Comparison of ENCODE assay signal across 1 cellular context in genomic region chr4:39046243-39046642, GRCh38.
TF ChIP-seq lines count a peak whose summit lies in the region.

No MANE protein-coding gene starts in this region.

TF ChIP-seq in K562, 482 proteins besides CTCF, POLR2A, EP300 and RAD21 (continued from another document and continues in another):
- TF ChIP-seq ZMIZ1 (IDR thresholded peaks at IDR 0.05; ENCODE audit: low read depth in 2 of 2, low read length in 2 of 2) (no peak), SP1 (CRISPR knock-in tag; IDR thresholded peaks at IDR 0.05) (no peak), NONO (IDR thresholded peaks at IDR 0.05; ENCODE audit: low read depth in 2 of 2, low read length in 1 of 2) (no peak), LCOR (CRISPR knock-in tag; IDR thresholded peaks at IDR 0.05) (no peak), NCOA6 (IDR thresholded peaks at IDR 0.05) (no peak), PRPF4 (IDR thresholded peaks at IDR 0.05; ENCODE audit: insufficient read depth, low read depth, low read length, poor library complexity, severe bottlenecking) (no peak), CBX8 (IDR thresholded peaks at IDR 0.05; ENCODE audit: borderline replicate concordance, extremely low read depth, low read depth, low read length, poor library complexity, severe bottlenecking) (no peak), ZNF134 (CRISPR knock-in tag; conservative IDR thresholded peaks at IDR 0.05) (no peak), CEBPG (CRISPR knock-in tag; IDR thresholded peaks at IDR 0.05) (no peak), CEBPG (tag; conservative IDR thresholded peaks at IDR 0.05 in 1 of 2, IDR thresholded peaks at IDR 0.05 in 1 of 2) (no peak), NFIX (CRISPR knock-in tag; IDR thresholded peaks at IDR 0.05; ENCODE audit: low read depth) (no peak), OTX1 (CRISPR knock-in tag; IDR thresholded peaks at IDR 0.05) (no peak), ZBTB40 (IDR thresholded peaks at IDR 0.05) (no peak), ZBTB40 (CRISPR knock-in tag; IDR thresholded peaks at IDR 0.05) (no peak), POLR2AphosphoS2 (IDR thresholded peaks at IDR 0.05; ENCODE audit: low read length) (no peak), ZNF133 (CRISPR knock-in tag; IDR thresholded peaks at IDR 0.05) (no peak), EZH2 (IDR thresholded peaks at IDR 0.05; ENCODE audit: borderline replicate concordance, low read depth, low read length) (no peak), RFX1 (IDR thresholded peaks at IDR 0.05) (no peak), ZSCAN29 (IDR thresholded peaks at IDR 0.05) (no peak), NEUROD1 (IDR thresholded peaks at IDR 0.05; ENCODE audit: borderline replicate concordance, low read depth, low read length, partially characterized antibody) (no peak), ZNF12 (CRISPR knock-in tag; IDR thresholded peaks at IDR 0.05) (no peak), SMARCE1 (IDR thresholded peaks at IDR 0.05) (peak; percentile 74), ZNF655 (CRISPR knock-in tag; IDR thresholded peaks at IDR 0.05) (no peak), FOSL1 (tag; conservative IDR thresholded peaks at IDR 0.05) (peak; percentile 90), ZNF583 (CRISPR knock-in tag; IDR thresholded peaks at IDR 0.05) (no peak), PTTG1 (tag; IDR thresholded peaks at IDR 0.05; ENCODE audit: low read depth) (no peak), HDAC3 (IDR thresholded peaks at IDR 0.05; ENCODE audit: borderline replicate concordance, partially characterized antibody) (no peak), SUPT5H (IDR thresholded peaks at IDR 0.05) (no peak), E2F6 (IDR thresholded peaks at IDR 0.05; ENCODE audit: borderline replicate concordance in 1 of 2, extremely low read depth in 1 of 2, insufficient read depth in 1 of 2, insufficient read length in 1 of 2, low read depth in 1 of 2, low read length in 1 of 2, poor library complexity in 1 of 2, severe bottlenecking in 1 of 2) (no peak), TEAD2 (tag; IDR thresholded peaks at IDR 0.05) (no peak), BCL6 (CRISPR knock-in tag; IDR thresholded peaks at IDR 0.05) (no peak), RBM39 (optimal IDR thresholded peaks at IDR 0.05; ENCODE audit: low read depth, low read length) (no peak), ELF2 (CRISPR knock-in tag; IDR thresholded peaks at IDR 0.05) (no peak), ZNF146 (CRISPR knock-in tag; IDR thresholded peaks at IDR 0.05; ENCODE audit: unreplicated experiment) (no peak), SAFB2 (IDR thresholded peaks at IDR 0.05; ENCODE audit: borderline replicate concordance, low read depth, low read length, severe bottlenecking) (no peak), HOMEZ (CRISPR knock-in tag; IDR thresholded peaks at IDR 0.05) (no peak), ZNF3 (CRISPR knock-in tag; IDR thresholded peaks at IDR 0.05) (no peak), ZNF592 (IDR thresholded peaks at IDR 0.05) (peak; percentile 19; the same call in 1 of the 2 replicates), GATA2 (CRISPR knock-in tag; IDR thresholded peaks at IDR 0.05) (no peak), HDAC2 (IDR thresholded peaks at IDR 0.05) (peak; percentile 41; the same call in 1 of the 2 replicates), RBM15 (IDR thresholded peaks at IDR 0.05; ENCODE audit: insufficient read depth, low read length) (no peak), ZNF197 (CRISPR knock-in tag; IDR thresholded peaks at IDR 0.05; ENCODE audit: low read depth) (no peak), PHF8 (IDR thresholded peaks at IDR 0.05; ENCODE audit: borderline replicate concordance, low read length) (no peak), SP2 (IDR thresholded peaks at IDR 0.05; ENCODE audit: extremely low read depth, low read depth, low read length, poor library complexity, severe bottlenecking) (no peak), MTA1 (IDR thresholded peaks at IDR 0.05; ENCODE audit: borderline replicate concordance) (no peak), SNAPC5 (CRISPR knock-in tag; IDR thresholded peaks at IDR 0.05) (no peak), SRF (CRISPR knock-in tag; IDR thresholded peaks at IDR 0.05) (no peak), MIER1 (IDR thresholded peaks at IDR 0.05; ENCODE audit: low read depth) (no peak)
